In the genomic region with DNA sequence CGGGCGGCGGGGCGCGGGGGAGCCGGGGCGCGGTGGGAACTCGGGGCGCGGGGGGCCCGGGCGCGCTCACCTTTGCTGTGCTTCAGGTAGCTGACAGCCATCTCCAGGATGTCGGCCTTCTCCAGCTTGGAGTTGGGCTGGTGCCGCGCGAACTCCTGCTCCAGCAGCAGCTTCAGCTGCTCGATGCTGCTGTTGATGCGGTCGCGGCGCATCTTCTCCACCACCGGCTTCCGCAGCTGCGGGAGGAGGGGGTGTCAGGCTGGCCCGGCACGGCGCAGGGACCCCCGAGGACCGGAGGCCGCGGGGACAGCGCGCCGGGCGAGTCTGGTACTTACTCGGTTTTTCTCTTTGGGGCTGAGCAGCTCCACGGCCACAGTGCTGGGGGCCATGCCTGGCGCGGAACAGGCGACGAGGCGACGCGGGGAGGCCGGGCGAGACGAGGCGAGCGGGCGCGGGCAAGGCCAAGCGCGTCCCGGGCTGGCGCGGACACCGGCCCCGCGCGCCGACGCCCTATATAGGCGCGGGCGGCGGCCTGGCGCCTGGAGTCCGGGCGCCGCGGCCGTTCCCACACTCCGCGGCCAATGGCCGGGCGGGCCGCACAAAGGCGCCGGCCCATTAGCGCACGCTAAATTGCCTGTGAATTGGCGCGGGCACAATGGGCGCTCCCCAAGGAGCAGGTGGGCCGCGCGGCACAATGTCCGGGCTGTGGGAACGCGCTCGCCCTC, we compare ENCODE assay signal across 10 cellular contexts. TPM values are rescaled to one million over a fixed set of nuclear protein-coding genes. Genes with fewer than 3 reads are reported as not detected.
A peak's percentile ranks its signal among the peaks of the same experiment; 100 is the strongest.
DNase-seq lines count a peak whose midpoint lies in the region; ATAC-seq, FAIRE-seq and TF ChIP-seq lines count a peak whose summit lies in the region.
"Had no signal": no experiment of that assay in that cellular context is flagged by ENCODE, and none has a peak within 500 bp of the region (broad histone marks: within the 10 kb centered on the region; RNA-seq: fewer than 3 reads in every experiment).

HES5 (minus strand) TSS at position 488 of the 725 bp plus-strand sequence; CDS start at position 389, 99 bp downstream.

- WGBS in tibial nerve, 2 donors = 1 to 4% methylated on average over 28 to 31 of the region's 93 CpGs

- FAIRE-seq in keratinocyte (lab: Jason Lieb, UNC) (no peak), D721Med (lab: Jason Lieb, UNC) (no peak)
- FAIRE-seq: colon, G401.6 had no signal

- dilution Hi-C loops in keratinocyte (cut with MboI; ENCODE audit: extremely low pct_ligation_motif_present, low sequenced_read_pairs) = no loop called here

- TF ChIP-seq EP300 in tibial nerve (IDR thresholded peaks at IDR 0.05) = no peak

- no peaks in the 10 kb centered on the region for H3K9me1 ChIP-seq in keratinocyte (ENCODE audit: control insufficient read depth, extremely low read depth, insufficient read depth, low read length)

- peaks cover 21% of the 10 kb centered on the region for H3K4me1 ChIP-seq in adipocyte (ENCODE audit: control insufficient read depth, insufficient read depth, low read length)
- peaks cover 68% of the 10 kb centered on the region for H3K4me1 ChIP-seq in keratinocyte (ENCODE audit: control insufficient read depth, extremely low read depth, insufficient read depth, low read length)
- peaks cover 0 to 59% (median 28%) of the 10 kb centered on the region in 4 donors for H3K4me1 ChIP-seq in tibial nerve

- ATAC-seq in GM19351 (IDR thresholded peaks at IDR 0.05; ENCODE audit: unreplicated experiment) (no peak), HG03571 (IDR thresholded peaks at IDR 0.05; ENCODE audit: unreplicated experiment) (no peak)

- no peak within 1 kb of the TSS for H3K9ac ChIP-seq in adipocyte (ENCODE audit: low read length)
- peak within 1 kb of the TSS; percentile 37 for H3K9ac ChIP-seq in keratinocyte (ENCODE audit: control insufficient read depth, extremely low read depth, insufficient read depth, low read length)

- H4K20me1 ChIP-seq in keratinocyte (ENCODE audit: control insufficient read depth, extremely low read depth, insufficient read depth, low read length) = no peaks in the 10 kb centered on the region

- no peak for TF ChIP-seq POLR2A in tibial nerve (IDR thresholded peaks at IDR 0.05)

- H3K4me3 ChIP-seq in adipocyte (ENCODE audit: low read length) (no peak within 1 kb of the TSS), keratinocyte (ENCODE audit: control insufficient read depth in 2 of 3, extremely low read depth in 1 of 3, insufficient read depth in 2 of 3, low read depth in 1 of 3, low read length in 3 of 3) (peak within 1 kb of the TSS in 1 of 3 experiments; percentile 14), tibial nerve (peak within 1 kb of the TSS in 3 of 4 donors; percentile 1 to 41 (median 40))

- H3K79me2 ChIP-seq in keratinocyte (ENCODE audit: control insufficient read depth, insufficient read depth, low read length) = peaks cover 10% of the 10 kb centered on the region

- H2AFZ ChIP-seq in keratinocyte (ENCODE audit: control insufficient read depth, low read length) = peak within 1 kb of the TSS; percentile 74

- H3K27ac ChIP-seq in keratinocyte (ENCODE audit: control insufficient read depth, insufficient read depth, low read length) (no peak within 1 kb of the TSS), tibial nerve (peak within 1 kb of the TSS in 1 of 4 donors; percentile 38)

- TF ChIP-seq CTCF in keratinocyte (optimal IDR thresholded peaks at IDR 0.05 in 1 of 3, IDR thresholded peaks at IDR 0.05 in 1 of 3, conservative IDR thresholded peaks at IDR 0.05 in 1 of 3; ENCODE audit: extremely low read depth in 1 of 3, insufficient read depth in 2 of 3, low read length in 3 of 3) (no peak), tibial nerve (IDR thresholded peaks at IDR 0.05) (no peak), D721Med (IDR thresholded peaks at IDR 0.05; ENCODE audit: insufficient read depth, missing control alignments) (no peak)

- H3K9me3 ChIP-seq in adipocyte (ENCODE audit: control insufficient read depth, low read length) (no peaks in the 10 kb centered on the region), keratinocyte (ENCODE audit: control insufficient read depth, low read depth, low read length) (no peaks in the 10 kb centered on the region), tibial nerve (no peaks in the 10 kb centered on the region)

- no peaks in the 10 kb centered on the region for H3K36me3 ChIP-seq in adipocyte (ENCODE audit: control insufficient read depth, insufficient read depth, low read length, severe bottlenecking)
- no peaks in the 10 kb centered on the region for H3K36me3 ChIP-seq in keratinocyte (ENCODE audit: control insufficient read depth in 2 of 2, extremely low read depth in 1 of 2, insufficient read depth in 2 of 2, low read length in 2 of 2)
- H3K36me3 ChIP-seq in tibial nerve = no peaks in the 10 kb centered on the region

- H3K27me3 ChIP-seq in adipocyte (replicated peaks; ENCODE audit: control insufficient read depth, insufficient read depth, low read length) (peaks cover 35% of the 10 kb centered on the region), keratinocyte (ENCODE audit: control insufficient read depth, extremely low read depth, insufficient read depth, low read length) (no peaks in the 10 kb centered on the region), tibial nerve (peaks cover 2 to 66% of the 10 kb centered on the region in 2 donors)

- DNase-seq in activated T-cell treated with anti-CD3 and anti-CD28 coated beads, Interleukin-2, amount 50 U/mL, for 1 hour = peak; percentile 48
- DNase-seq in activated T-cell treated with anti-CD3 and anti-CD28 coated beads for 4 hours = no peak
- DNase-seq in adipocyte (ENCODE audit: low read depth) = peak; percentile 60
- DNase-seq in keratinocyte (ENCODE audit: low read depth, low spot score) = no peak
- no peak for DNase-seq in tibial nerve (ENCODE audit: low spot score in 2 of 2)
- DNase-seq in D721Med (ENCODE audit: insufficient read length, low spot score) = no peak

- H3K4me2 ChIP-seq in keratinocyte (ENCODE audit: control insufficient read depth, extremely low read depth, insufficient read depth, low read depth, low read length) = peak within 1 kb of the TSS; percentile 48

RNA-seq across cellular contexts. Expression of gene HES5, which starts in this region (rescaled TPM):
- 0.33 to 0.44 TPM (median 0.37 TPM) in 3 replicates for polyA plus RNA-seq in keratinocyte
- 0.75 TPM for polyA plus RNA-seq in keratinocyte (2011; ENCODE audit: low read depth)
- polyA plus RNA-seq in keratinocyte (2011; cell fraction: cytosol; rRNA removed) = 0.16 TPM in 2 replicates
- polyA plus RNA-seq in keratinocyte (2011; cell fraction: nucleus; rRNA removed) = 0.43 and 0.46 TPM in 2 replicates
- 0.33 and 2.0 TPM in 2 replicates for polyA plus RNA-seq in keratinocyte (2012; ENCODE audit: low replicate concordance)
- polyA minus RNA-seq in keratinocyte = 0.72 to 2.0 TPM (median 1.0 TPM) in 3 replicates
- 11.1 TPM for polyA minus RNA-seq in keratinocyte (2011; cell fraction: cytosol; rRNA and poly(A)+ RNA removed)
- polyA minus RNA-seq in keratinocyte (2011; cell fraction: nucleus; rRNA and poly(A)+ RNA removed) = 0.47 and 2.1 TPM in 2 replicates
- total RNA-seq in tibial nerve = under 1 TPM in 1 of 4 donors, not detected in 3; 0.87 TPM

Comparison
In these comparisons a context has a peak if more than half of its experiments do, and no peak if none do; other contexts are left out.
1. DNase-seq: peak in activated T-cell treated with anti-CD3 and anti-CD28 coated beads, Interleukin-2, amount 50 U/mL, for 1 hour (single experiment) and adipocyte (single experiment); none in activated T-cell treated with anti-CD3 and anti-CD28 coated beads for 4 hours (single experiment), keratinocyte (single experiment), tibial nerve (0 of 2) and D721Med (single experiment).